9 cellular contexts compared by ENCODE assay signal in the genomic region with DNA sequence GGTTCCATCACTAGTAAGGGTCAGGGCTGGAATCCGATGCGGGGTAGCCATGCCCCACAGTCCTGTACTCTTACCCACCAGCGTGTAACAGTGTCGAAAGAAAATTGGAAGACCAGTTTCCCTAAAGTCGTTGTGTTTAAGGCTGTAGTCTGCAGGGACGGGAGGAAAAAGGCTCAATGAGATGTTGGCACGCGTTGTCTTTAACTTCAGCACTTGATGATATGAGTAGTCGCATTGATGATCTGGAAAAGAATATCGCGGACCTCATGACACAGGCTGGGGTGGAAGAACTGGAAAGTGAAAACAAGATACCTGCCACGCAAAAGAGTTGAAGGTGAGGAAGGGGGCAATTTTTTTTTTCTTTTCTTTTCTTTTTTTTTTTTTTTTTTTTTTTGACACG. TPM values are rescaled to one million over a fixed set of nuclear protein-coding genes. Genes with fewer than 3 reads are reported as not detected.
A peak's percentile ranks its signal among the peaks of the same experiment; 100 is the strongest.
DNase-seq lines count a peak whose midpoint lies in the region; ATAC-seq and TF ChIP-seq lines count a peak whose summit lies in the region.
"Had no signal": no experiment of that assay in that cellular context is flagged by ENCODE, and none has a peak within 500 bp of the region (broad histone marks: within the 10 kb centered on the region; RNA-seq: fewer than 3 reads in every experiment).

No MANE protein-coding gene starts in this region.

- H3K27me3 ChIP-seq in CD8-positive, alpha-beta T cell (ENCODE audit: insufficient read depth, low read length): no peaks in the 10 kb centered on the region
- H3K27me3 ChIP-seq in ovary: no peaks in the 10 kb centered on the region

- H3K4me2 ChIP-seq in OCI-LY7 (ENCODE audit: low read length): peak overlapping the region; percentile 94

- H3K36me3 Mint-ChIP-seq in CD8-positive, alpha-beta T cell: peaks cover 42% of the 10 kb centered on the region

- no peaks in the 10 kb centered on the region for H3K9me2 ChIP-seq in OCI-LY7 (ENCODE audit: insufficient read depth, low read length)

- POLR2A ChIA-PET in CD8-positive, alpha-beta T cell (lab: Charles Lee): no interaction called here
- POLR2A ChIA-PET in OCI-LY7 (lab: Charles Lee): interaction anchor here (0.7 to 1.2 kb wide), 4 partner anchors 11 to 278 kb away, joined by 3 to 7 read pairs (median 3); no protein-coding TSS in a partner anchor

- H3K27ac ChIP-seq in CD8-positive, alpha-beta T cell (ENCODE audit: low read depth, low read length): no peak overlapping the region
- no peak overlapping the region for H3K27ac ChIP-seq in OCI-LY7 (ENCODE audit: low read depth, low read length, poor library complexity, severe bottlenecking)
- peak overlapping the region; percentile 58 for H3K27ac ChIP-seq in epithelial cell of prostate
- H3K27ac ChIP-seq in ovary: no peak overlapping the region

- TF ChIP-seq CTCF in CD8-positive, alpha-beta T cell (IDR thresholded peaks at IDR 0.05): no peak
- no peak for TF ChIP-seq CTCF in OCI-LY7 (conservative IDR thresholded peaks at IDR 0.05; ENCODE audit: low read length)
- TF ChIP-seq CTCF in ovary (IDR thresholded peaks at IDR 0.05): no peak

- no peaks in the 10 kb centered on the region for H3K27me3 Mint-ChIP-seq in CD8-positive, alpha-beta T cell (ENCODE audit: low read depth)

- ATAC-seq in CD8-positive, alpha-beta T cell: no peak
- no peak for ATAC-seq in HG03095 (IDR thresholded peaks at IDR 0.05; ENCODE audit: unreplicated experiment)

- CTCF ChIA-PET in CD8-positive, alpha-beta T cell (lab: Charles Lee): no interaction called here
- CTCF ChIA-PET in OCI-LY7 (lab: Charles Lee; ENCODE audit: unreplicated experiment): no interaction called here

- peaks cover 22% of the 10 kb centered on the region for H3K79me2 ChIP-seq in OCI-LY7 (ENCODE audit: insufficient read depth, low read depth, low read length)

- H3K9me3 Mint-ChIP-seq in CD8-positive, alpha-beta T cell: no peaks in the 10 kb centered on the region

- TF ChIP-seq POLR2A in ovary (IDR thresholded peaks at IDR 0.05): no peak

- DNase-seq in CD8-positive, alpha-beta T cell: no peak
- no peak for DNase-seq in OCI-LY7 (ENCODE audit: low spot score)
- no peak for DNase-seq in epithelial cell of prostate (ENCODE audit: low read depth, low spot score)
- DNase-seq in ovary: no peak
- DNase-seq in HuH-7.5 (ENCODE audit: low spot score): no peak
- DNase-seq in cortex of kidney (lab: John Stamatoyannopoulos, UW): no peak
- no peak for DNase-seq in activated effector memory CD4-positive, alpha-beta T cell treated with anti-CD3 and anti-CD28 coated beads, Interleukin-2, amount 50 U/mL, for 16 hours
- DNase-seq: NCI-H1417 treated with DMSO at 0.1 percent for 48 hours had no signal

- peak overlapping the region; percentile 91 for H3K4me3 ChIP-seq in CD8-positive, alpha-beta T cell (ENCODE audit: low read depth, low read length)
- H3K4me3 ChIP-seq in OCI-LY7 (ENCODE audit: low read depth, low read length, poor library complexity, severe bottlenecking) (peak overlapping the region; percentile 95), ovary (peak overlapping the region; percentile 72)

- H3K4me1 ChIP-seq in CD8-positive, alpha-beta T cell (ENCODE audit: insufficient read depth, low read length): peaks cover 10% of the 10 kb centered on the region
- H3K4me1 ChIP-seq in OCI-LY7 (ENCODE audit: insufficient read depth, low read length, poor library complexity, severe bottlenecking) (peaks cover 22% of the 10 kb centered on the region), ovary (ENCODE audit: insufficient read depth) (peaks cover 10% of the 10 kb centered on the region)

- H3K4me3 Mint-ChIP-seq in CD8-positive, alpha-beta T cell: peak overlapping the region; percentile 96

- H3K36me3 ChIP-seq in CD8-positive, alpha-beta T cell (ENCODE audit: insufficient read depth, low read length): no peaks in the 10 kb centered on the region
- H3K36me3 ChIP-seq in OCI-LY7 (ENCODE audit: insufficient read depth, low read length) (peaks cover 42% of the 10 kb centered on the region), ovary (no peaks in the 10 kb centered on the region)

- TSS peak; percentile 71 for BruUV-seq in OCI-LY7 (replicated peaks; lab: Mats Ljungman, UMichigan)

- H2AFZ ChIP-seq in OCI-LY7 (ENCODE audit: low read length): no peak overlapping the region

- H3K4me1 Mint-ChIP-seq in CD8-positive, alpha-beta T cell (ENCODE audit: low read depth): peaks cover 36% of the 10 kb centered on the region

- no peak for TF ChIP-seq EP300 in ovary (IDR thresholded peaks at IDR 0.05)

- peak overlapping the region; percentile 94 for H3K27ac Mint-ChIP-seq in CD8-positive, alpha-beta T cell

- H4K20me1 ChIP-seq in OCI-LY7 (ENCODE audit: insufficient read depth, low read length): peaks cover 7% of the 10 kb centered on the region; the same call in 1 of the 2 replicates

- WGBS in ovary, 3 donors: 78 to 81% (median 79%) methylated on average over 13 of the region's 13 CpGs

- no peaks in the 10 kb centered on the region for H3K9me3 ChIP-seq in CD8-positive, alpha-beta T cell (ENCODE audit: low read length)
- H3K9me3 ChIP-seq in OCI-LY7 (ENCODE audit: low read length) (no peaks in the 10 kb centered on the region), ovary (no peaks in the 10 kb centered on the region)

- intact Hi-C loops in CD8-positive, alpha-beta T cell (cut with DNase I, micrococcal nuclease): loop anchor here (2.0 to 10.0 kb wide), 7 partner anchors 336 to 1996 kb away; partner anchors contain the start of genes TAF1C (in 2 of the 2), DNAAF1 (in 1 of the 2), HSDL1 (in 1 of the 2) and KIAA0513 (in 1 of the 2)
- intact Hi-C loops in OCI-LY7 (cut with micrococcal nuclease; ENCODE audit: unreplicated experiment) (loop anchor here (5.0 to 10.0 kb wide), 2 partner anchors 88 to 206 kb away; partner anchors contain the start of gene MLYCD), ovary (cut with DNase I) (no loop called here)

RNA-seq across cellular contexts. Expression of gene HSBP1, which starts 1.3 kb away (rescaled TPM):
- 10 to 100 TPM; 17.5 to 24.1 TPM for total RNA-seq in CD8-positive, alpha-beta T cell
- total RNA-seq in OCI-LY7 (2014; rRNA removed; shearing (Covaris generic)): 131 and 150 TPM in 2 replicates
- total RNA-seq in OCI-LY7 (2022) (104 and 105 TPM in 2 replicates), ovary (100 to 1,000 TPM in 2 of 7 donors, 10 to 100 TPM in 5; 17.0 to 126 (median 94.0) TPM)
- 100 to 1,000 TPM in 1 of 2 donors, 10 to 100 TPM in 1; 40.1 to 139 TPM for polyA plus RNA-seq in ovary

Comparison
In these comparisons a context has a peak if more than half of its experiments do, and no peak if none do; other contexts are left out.
1. intact Hi-C loops: an anchor here in CD8-positive, alpha-beta T cell (2.0 to 10.0 kb wide) and OCI-LY7 (5.0 to 10.0 kb wide); none called in ovary.